ENCODE assay signal across 8 cellular contexts in genomic region chr9:120936011-120936763, GRCh38. TPM values are rescaled to one million over a fixed set of nuclear protein-coding genes. Genes with fewer than 3 reads are reported as not detected.
DNase-seq lines count a peak whose midpoint lies in the region; ATAC-seq and TF ChIP-seq lines count a peak whose summit lies in the region.

No MANE protein-coding gene starts in this region.

- H3K27ac ChIP-seq in layer of hippocampus (ENCODE audit: low read depth, low read length), result peak overlapping the region; percentile 95

- ATAC-seq in HG03108 (IDR thresholded peaks at IDR 0.05; ENCODE audit: unreplicated experiment) (peak; percentile 49), GM19452 (IDR thresholded peaks at IDR 0.05; ENCODE audit: unreplicated experiment) (no peak)

- no peak overlapping the region; the same call in 1 of the 2 replicates for H3K4me3 ChIP-seq in GM12864 (ENCODE audit: low read depth, low read length)

- peak; percentile 84 for TF ChIP-seq CTCF in GM12864 (IDR thresholded peaks at IDR 0.05; ENCODE audit: low read depth, low read length, missing control alignments)

- DNase-seq in GM12864 (ENCODE audit: low read depth), result no peak
- peak; percentile 83 for DNase-seq in NCI-H460 (ENCODE audit: extremely low read depth, low read depth)
- peak; percentile 88 to 95 for DNase-seq in activated CD4-positive, alpha-beta T cell treated with anti-CD3 and anti-CD28 coated beads for 24 hours (ENCODE audit: low read depth in 2 of 2)
- DNase-seq in cerebellar nuclear complex (lab: John Stamatoyannopoulos, UW), result peak; percentile 63 to 68
- peak; percentile 89 to 95 for DNase-seq in stimulated activated CD4-positive, alpha-beta T cell treated with anti-CD3 and anti-CD28 coated beads, Interleukin-1b, Interleukin-23, amount 100 ng/mL, for 4 hours (ENCODE audit: low read depth in 2 of 2)

- no peaks in the 10 kb centered on the region for H3K27me3 ChIP-seq in layer of hippocampus (ENCODE audit: control insufficient read depth, insufficient read depth, low read length)

RNA-seq across cellular contexts. Expression of gene TRAF1, which starts 9.6 kb away (rescaled TPM):
- total RNA-seq in NCI-H460 (2014; rRNA removed; shearing (Covaris generic)), result 0.87 and 1.5 TPM in 2 replicates
- polyA plus RNA-seq in NCI-H460 (2014; cell fraction: nucleus; rRNA removed), result 5.7 and 6.7 TPM in 2 replicates

RNA-seq across cellular contexts. Expression of gene PHF19, which starts 59.2 kb away (rescaled TPM):
- 66.4 and 70.0 TPM in 2 replicates for total RNA-seq in NCI-H460 (2014; rRNA removed; shearing (Covaris generic))
- polyA plus RNA-seq in NCI-H460 (2014; cell fraction: nucleus; rRNA removed), result 93.5 and 123 TPM in 2 replicates
